8 cellular contexts compared by ENCODE assay signal in the genomic region with DNA sequence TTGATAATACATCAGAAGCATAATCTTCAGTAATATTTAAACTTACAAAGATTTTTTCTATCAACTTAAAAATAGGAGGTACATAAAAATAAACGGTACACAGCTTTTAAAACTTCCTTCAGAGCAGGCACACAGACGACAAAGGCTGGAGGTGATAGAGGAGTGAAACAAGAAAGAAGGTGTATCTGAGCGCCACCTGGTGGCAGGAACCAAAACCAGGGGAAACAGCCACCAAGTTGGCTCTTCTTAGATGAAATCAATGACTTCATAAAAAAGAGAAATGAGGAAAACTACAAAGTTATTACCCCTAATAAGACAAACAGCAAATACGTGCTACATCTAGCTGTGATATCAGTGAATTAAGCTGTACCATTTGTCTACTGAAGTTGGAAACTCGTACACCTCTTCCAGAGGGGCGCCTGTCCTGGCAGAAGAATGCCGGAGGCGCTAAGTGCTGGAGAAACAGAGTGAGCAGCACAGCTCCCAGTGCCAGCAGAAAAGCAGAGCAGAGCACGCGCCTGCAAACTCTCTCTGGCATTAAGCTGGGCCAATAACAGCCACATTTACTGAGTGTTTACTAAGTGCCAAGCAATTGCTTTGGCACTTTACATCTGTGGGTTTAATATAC.
DNase-seq lines count a peak whose midpoint lies in the region; ATAC-seq and TF ChIP-seq lines count a peak whose summit lies in the region.

No MANE protein-coding gene starts in this region.

- no peaks in the 10 kb centered on the region for H3K27me3 ChIP-seq in BE2C
- no peaks in the 10 kb centered on the region for H3K27me3 ChIP-seq in naive thymus-derived CD4-positive, alpha-beta T cell (ENCODE audit: control insufficient read depth in 2 of 2, insufficient read depth in 2 of 2, low read length in 2 of 2)

- no peak overlapping the region for H3K4me3 ChIP-seq in BE2C (ENCODE audit: low read depth, low read length)
- no peak overlapping the region for H3K4me3 ChIP-seq in naive thymus-derived CD4-positive, alpha-beta T cell (ENCODE audit: low read length)

- H3K9me3 Mint-ChIP-seq in endothelial cell (ENCODE audit: unreplicated experiment) = no peaks in the 10 kb centered on the region
- H3K9me3 Mint-ChIP-seq in naive thymus-derived CD4-positive, alpha-beta T cell = no peaks in the 10 kb centered on the region
- H3K9me3 Mint-ChIP-seq in stimulated activated naive B cell treated with anti-CD40 and anti-IgM and Interleukin-4, amounts not matched to agents 10 μg/mL and 1 μg/mL and 100 μg/mL, for 72 hours = no peaks in the 10 kb centered on the region

- TF ChIP-seq CTCF in BE2C (IDR thresholded peaks at IDR 0.05; ENCODE audit: low read depth, low read length) (peak; percentile 98), endothelial cell (IDR thresholded peaks at IDR 0.05; ENCODE audit: unreplicated experiment) (peak; percentile 88)

- no peaks in the 10 kb centered on the region for H3K9me3 ChIP-seq in BE2C
- no peaks in the 10 kb centered on the region for H3K9me3 ChIP-seq in naive thymus-derived CD4-positive, alpha-beta T cell (ENCODE audit: control insufficient read depth in 2 of 3, low read length in 3 of 3)

- no peak overlapping the region for H3K4me3 Mint-ChIP-seq in endothelial cell (ENCODE audit: unreplicated experiment)
- H3K4me3 Mint-ChIP-seq in naive thymus-derived CD4-positive, alpha-beta T cell = no peak overlapping the region
- H3K4me3 Mint-ChIP-seq in stimulated activated naive B cell treated with anti-CD40 and anti-IgM and Interleukin-4, amounts not matched to agents 10 μg/mL and 1 μg/mL and 100 μg/mL, for 72 hours = no peak overlapping the region

- H3K4me1 Mint-ChIP-seq in endothelial cell (ENCODE audit: unreplicated experiment) = peaks cover 13% of the 10 kb centered on the region
- H3K4me1 Mint-ChIP-seq in naive thymus-derived CD4-positive, alpha-beta T cell = peaks cover 1 to 12% (median 5%) of the 10 kb centered on the region in 7 donors
- H3K4me1 Mint-ChIP-seq in stimulated activated naive B cell treated with anti-CD40 and anti-IgM and Interleukin-4, amounts not matched to agents 10 μg/mL and 1 μg/mL and 100 μg/mL, for 72 hours = peaks cover 2 to 6% of the 10 kb centered on the region in 2 donors

- no peak overlapping the region for H3K27ac ChIP-seq in naive thymus-derived CD4-positive, alpha-beta T cell (ENCODE audit: low read depth, low read length)

- H3K36me3 ChIP-seq in BE2C = peaks cover 44% of the 10 kb centered on the region
- H3K36me3 ChIP-seq in naive thymus-derived CD4-positive, alpha-beta T cell (ENCODE audit: control insufficient read depth in 2 of 3, insufficient read depth in 3 of 3, low read length in 3 of 3) = peaks cover 9 to 78% (median 37%) of the 10 kb centered on the region in 3 experiments

- H3K4me1 ChIP-seq in BE2C = peaks cover 6% of the 10 kb centered on the region; the same call in 1 of the 2 replicates
- H3K4me1 ChIP-seq in naive thymus-derived CD4-positive, alpha-beta T cell (ENCODE audit: control insufficient read depth in 2 of 2, insufficient read depth in 2 of 2, low read length in 2 of 2) = no peaks in the 10 kb centered on the region

- H3K27me3 Mint-ChIP-seq in endothelial cell (ENCODE audit: unreplicated experiment) = no peaks in the 10 kb centered on the region
- no peaks in the 10 kb centered on the region for H3K27me3 Mint-ChIP-seq in naive thymus-derived CD4-positive, alpha-beta T cell
- H3K27me3 Mint-ChIP-seq in stimulated activated naive B cell treated with anti-CD40 and anti-IgM and Interleukin-4, amounts not matched to agents 10 μg/mL and 1 μg/mL and 100 μg/mL, for 72 hours = no peaks in the 10 kb centered on the region

- CTCF ChIA-PET in naive thymus-derived CD4-positive, alpha-beta T cell (lab: Charles Lee) = interaction anchor here (0.6 to 1.8 kb wide), 9 partner anchors 8 to 509 kb away, joined by 3 to 7 read pairs (median 3); no protein-coding TSS in a partner anchor

- ATAC-seq in naive thymus-derived CD4-positive, alpha-beta T cell = peak; percentile 80
- ATAC-seq in stimulated activated naive B cell treated with anti-CD40 and anti-IgM and Interleukin-4, amounts not matched to agents 10 μg/mL and 1 μg/mL and 100 μg/mL, for 72 hours (replicated peaks) = peak; percentile 79 to 85
- no peak for ATAC-seq in HG02588 (IDR thresholded peaks at IDR 0.05; ENCODE audit: unreplicated experiment)

- DNase-seq in BE2C (peak; percentile 78), HT-29 (ENCODE audit: low spot score) (peak; percentile 79), NOMO-1 treated with DMSO at 0.1 percent for 48 hours (lab: John Stamatoyannopoulos, UW; ENCODE audit: unreplicated experiment) (peak; percentile 63), endothelial cell (ENCODE audit: low spot score) (peak; percentile 73)
- DNase-seq in activated CD8-positive, alpha-beta memory T cell treated with anti-CD3 and anti-CD28 coated beads, Interleukin-2, amount 50 U/mL, for 1 hour (ENCODE audit: extremely low read depth) = peak; percentile 24
- peak; percentile 41 to 72 (median 62) for DNase-seq in naive thymus-derived CD4-positive, alpha-beta T cell
- peak; percentile 42 for DNase-seq in stimulated activated naive B cell treated with anti-CD40 and anti-IgM and Interleukin-4, amounts not matched to agents 10 μg/mL and 1 μg/mL and 100 μg/mL, for 72 hours

- intact Hi-C loops in naive thymus-derived CD4-positive, alpha-beta T cell (cut with micrococcal nuclease) = loop anchor here in 1 of 2 donors (1.0 kb wide), 2 partner anchors 10 to 507 kb away; no protein-coding TSS in a partner anchor

- POLR2A ChIA-PET in naive thymus-derived CD4-positive, alpha-beta T cell (lab: Charles Lee) = no interaction called here

- H3K27ac Mint-ChIP-seq in endothelial cell (ENCODE audit: unreplicated experiment) = peak overlapping the region; percentile 42
- peak overlapping the region in 8 of 9 donors; percentile 5 to 73 (median 60) for H3K27ac Mint-ChIP-seq in naive thymus-derived CD4-positive, alpha-beta T cell
- peak overlapping the region; percentile 90 for H3K27ac Mint-ChIP-seq in stimulated activated naive B cell treated with anti-CD40 and anti-IgM and Interleukin-4, amounts not matched to agents 10 μg/mL and 1 μg/mL and 100 μg/mL, for 72 hours

- peaks cover 36% of the 10 kb centered on the region for H3K36me3 Mint-ChIP-seq in endothelial cell (ENCODE audit: low read depth, unreplicated experiment)
- peaks cover 6 to 44% (median 27%) of the 10 kb centered on the region in 5 donors for H3K36me3 Mint-ChIP-seq in naive thymus-derived CD4-positive, alpha-beta T cell
- peaks cover 50 to 63% of the 10 kb centered on the region in 2 donors for H3K36me3 Mint-ChIP-seq in stimulated activated naive B cell treated with anti-CD40 and anti-IgM and Interleukin-4, amounts not matched to agents 10 μg/mL and 1 μg/mL and 100 μg/mL, for 72 hours

Comparison
In these comparisons a context has a peak if more than half of its experiments do, and no peak if none do; other contexts are left out.
1. DNase-seq: peak in every context shown above with its lines; median percentile 79 in HT-29; 78 in BE2C; 73 in endothelial cell; 63 in NOMO-1 treated with DMSO at 0.1 percent for 48 hours; 62 in naive thymus-derived CD4-positive, alpha-beta T cell; 42 in stimulated activated naive B cell treated with anti-CD40 and anti-IgM and Interleukin-4, amounts not matched to agents 10 μg/mL and 1 μg/mL and 100 μg/mL, for 72 hours; 24 in activated CD8-positive, alpha-beta memory T cell treated with anti-CD3 and anti-CD28 coated beads, Interleukin-2, amount 50 U/mL, for 1 hour.